8 cellular contexts compared by ENCODE assay signal in genomic region chr17:78935419-78936323, GRCh38. TPM values are rescaled to one million over a fixed set of nuclear protein-coding genes. Genes with fewer than 3 reads are reported as not detected.
A peak's percentile ranks its signal among the peaks of the same experiment; 100 is the strongest.
DNase-seq lines count a peak whose midpoint lies in the region; TF ChIP-seq lines count a peak whose summit lies in the region.

No MANE protein-coding gene starts in this region.

- H3K27ac Mint-ChIP-seq in nephron progenitor cell, result peak overlapping the region; percentile 73
- no peak overlapping the region for H3K27ac Mint-ChIP-seq in activated CD4-positive, alpha-beta T cell treated with anti-CD3 and anti-CD28 coated beads, Interleukin-2, amount 10 ng/mL, durations not matched to agents 24 days and 14 days

- POLR2A ChIA-PET in AG04449 (lab: Yijun Ruan, JAX), result interaction anchor here (0.9 to 1.7 kb wide), 5 partner anchors 13 to 74 kb away, joined by 3 to 6 read pairs (median 4); no protein-coding TSS in a partner anchor

- no peaks in the 10 kb centered on the region for H3K36me3 Mint-ChIP-seq in nephron progenitor cell (ENCODE audit: low read depth)
- H3K36me3 Mint-ChIP-seq in activated CD4-positive, alpha-beta T cell treated with anti-CD3 and anti-CD28 coated beads, Interleukin-2, amount 10 ng/mL, durations not matched to agents 24 days and 14 days (ENCODE audit: low read depth), result no peaks in the 10 kb centered on the region

- no peaks in the 10 kb centered on the region for H3K9me3 Mint-ChIP-seq in nephron progenitor cell
- no peaks in the 10 kb centered on the region for H3K9me3 Mint-ChIP-seq in activated CD4-positive, alpha-beta T cell treated with anti-CD3 and anti-CD28 coated beads, Interleukin-2, amount 10 ng/mL, durations not matched to agents 24 days and 14 days

- intact Hi-C loops in activated CD4-positive, alpha-beta T cell treated with anti-CD3 and anti-CD28 coated beads, Interleukin-2, amount 10 ng/mL, durations not matched to agents 24 days and 14 days (cut with micrococcal nuclease), result no loop called here

- peaks cover 8% of the 10 kb centered on the region for H3K27me3 Mint-ChIP-seq in nephron progenitor cell (ENCODE audit: low read depth, poor library complexity)
- H3K27me3 Mint-ChIP-seq in activated CD4-positive, alpha-beta T cell treated with anti-CD3 and anti-CD28 coated beads, Interleukin-2, amount 10 ng/mL, durations not matched to agents 24 days and 14 days, result peaks cover 3% of the 10 kb centered on the region

- peaks cover 53% of the 10 kb centered on the region for H3K4me1 Mint-ChIP-seq in nephron progenitor cell
- H3K4me1 Mint-ChIP-seq in activated CD4-positive, alpha-beta T cell treated with anti-CD3 and anti-CD28 coated beads, Interleukin-2, amount 10 ng/mL, durations not matched to agents 24 days and 14 days, result peaks cover 7% of the 10 kb centered on the region

- peak overlapping the region; percentile 42 for H3K4me3 ChIP-seq in AG04449 (ENCODE audit: low read depth, low read length)

- CTCF ChIA-PET in AG04449 (lab: Yijun Ruan, JAX), result interaction anchor here (2.5 to 2.8 kb wide), 2 partner anchors 36 kb away, joined by 13 to 14 read pairs; no protein-coding TSS in a partner anchor

- peak overlapping the region; percentile 37 for H3K4me3 Mint-ChIP-seq in nephron progenitor cell
- H3K4me3 Mint-ChIP-seq in activated CD4-positive, alpha-beta T cell treated with anti-CD3 and anti-CD28 coated beads, Interleukin-2, amount 10 ng/mL, durations not matched to agents 24 days and 14 days, result no peak overlapping the region

- no peak for TF ChIP-seq CTCF in AG04449 (IDR thresholded peaks at IDR 0.05; ENCODE audit: insufficient read depth, low read length, missing control alignments)
- no peak for TF ChIP-seq CTCF in nephron progenitor cell (IDR thresholded peaks at IDR 0.05)

- DNase-seq in AG04449 (ENCODE audit: low read depth, low spot score) (peak; percentile 84), NCI-H2171 (lab: John Stamatoyannopoulos, UW) (peak; percentile 70), dermis microvascular lymphatic vessel endothelial cell (ENCODE audit: low read depth in 2 of 2) (peak; percentile 62 to 92), nephron progenitor cell (peak; percentile 37), DMS153 (lab: John Stamatoyannopoulos, UW) (no peak), COR-L47 (lab: John Stamatoyannopoulos, UW) (no peak)
- no peak for DNase-seq in stimulated activated CD4-positive, alpha-beta T cell treated with anti-CD3 and anti-CD28 coated beads, Interleukin-4, amount 100 ng/mL, for 24 hours
- DNase-seq in activated CD4-positive, alpha-beta T cell treated with anti-CD3 and anti-CD28 coated beads, Interleukin-2, amount 10 ng/mL, durations not matched to agents 24 days and 14 days, result no peak

RNA-seq across cellular contexts. Expression of gene TIMP2, which starts 10.5 kb away (rescaled TPM):
- 34.5 and 112 TPM in 2 replicates for total RNA-seq in dermis microvascular lymphatic vessel endothelial cell
- 0.54 and 0.64 TPM in 2 replicates for total RNA-seq in activated CD4-positive, alpha-beta T cell treated with anti-CD3 and anti-CD28 coated beads, Interleukin-2, amount 10 ng/mL, durations not matched to agents 24 days and 14 days

RNA-seq across cellular contexts. Expression of gene CEP295NL, which starts 32.7 kb away (rescaled TPM):
- total RNA-seq in dermis microvascular lymphatic vessel endothelial cell, result 0.64 and 2.3 TPM in 2 replicates
- total RNA-seq in activated CD4-positive, alpha-beta T cell treated with anti-CD3 and anti-CD28 coated beads, Interleukin-2, amount 10 ng/mL, durations not matched to agents 24 days and 14 days, result 0.56 TPM in 1 of 2 replicates, not detected in the other

RNA-seq across cellular contexts. Expression of gene LGALS3BP, which starts 44.1 kb away (rescaled TPM):
- total RNA-seq in dermis microvascular lymphatic vessel endothelial cell, result 1.4 and 2.8 TPM in 2 replicates
- total RNA-seq in activated CD4-positive, alpha-beta T cell treated with anti-CD3 and anti-CD28 coated beads, Interleukin-2, amount 10 ng/mL, durations not matched to agents 24 days and 14 days, result 73.3 and 74.2 TPM in 2 replicates

Comparison
In these comparisons a context has a peak if more than half of its experiments do, and no peak if none do; other contexts are left out.
1. DNase-seq: peak in AG04449 (single experiment), NCI-H2171 (single experiment), dermis microvascular lymphatic vessel endothelial cell (2 of 2) and nephron progenitor cell (single experiment); none in DMS153 (single experiment), COR-L47 (single experiment), stimulated activated CD4-positive, alpha-beta T cell treated with anti-CD3 and anti-CD28 coated beads, Interleukin-4, amount 100 ng/mL, for 24 hours (single experiment) and activated CD4-positive, alpha-beta T cell treated with anti-CD3 and anti-CD28 coated beads, Interleukin-2, amount 10 ng/mL, durations not matched to agents 24 days and 14 days (single experiment).
2. RNA of gene TIMP2, which starts 10.5 kb away (total RNA-seq): 34.5 to 112 TPM in dermis microvascular lymphatic vessel endothelial cell; 0.54 to 0.64 TPM in activated CD4-positive, alpha-beta T cell treated with anti-CD3 and anti-CD28 coated beads, Interleukin-2, amount 10 ng/mL, durations not matched to agents 24 days and 14 days; every median in the first group is over 10 times any median in the second.
3. RNA of gene LGALS3BP, which starts 44.1 kb away (total RNA-seq): 73.3 to 74.2 TPM in activated CD4-positive, alpha-beta T cell treated with anti-CD3 and anti-CD28 coated beads, Interleukin-2, amount 10 ng/mL, durations not matched to agents 24 days and 14 days; 1.4 to 2.8 TPM in dermis microvascular lymphatic vessel endothelial cell; every median in the first group is over 10 times any median in the second.